ENCODE assay signal across 10 cellular contexts in genomic region chr11:19595840-19596751, GRCh38.
A peak's percentile ranks its signal among the peaks of the same experiment; 100 is the strongest.
DNase-seq lines count a peak whose midpoint lies in the region; ATAC-seq, FAIRE-seq and TF ChIP-seq lines count a peak whose summit lies in the region.
"Had no signal": no experiment of that assay in that cellular context is flagged by ENCODE, and none has a peak within 500 bp of the region (broad histone marks: within the 10 kb centered on the region; RNA-seq: fewer than 3 reads in every experiment).

No MANE protein-coding gene starts in this region.

- H3K36me3 Mint-ChIP-seq in MCF 10A (ENCODE audit: insufficient read depth, unreplicated experiment) = no peaks in the 10 kb centered on the region
- H3K36me3 Mint-ChIP-seq in stimulated activated memory B cell treated with anti-CD40 and anti-IgM and Interleukin-4, amounts not matched to agents 10 μg/mL and 1 μg/mL and 100 μg/mL, for 72 hours = no peaks in the 10 kb centered on the region
- H3K36me3 Mint-ChIP-seq: activated naive CD8-positive, alpha-beta T cell treated with anti-CD3 and anti-CD28 coated beads, Interleukin-2, amount 10 ng/mL, durations not matched to agents 7 days and 5 days had no signal

- peak overlapping the region; percentile 23 for H3K4me3 Mint-ChIP-seq in MCF 10A (ENCODE audit: unreplicated experiment)
- no peak overlapping the region for H3K4me3 Mint-ChIP-seq in stimulated activated memory B cell treated with anti-CD40 and anti-IgM and Interleukin-4, amounts not matched to agents 10 μg/mL and 1 μg/mL and 100 μg/mL, for 72 hours
- H3K4me3 Mint-ChIP-seq: activated naive CD8-positive, alpha-beta T cell treated with anti-CD3 and anti-CD28 coated beads, Interleukin-2, amount 10 ng/mL, durations not matched to agents 7 days and 5 days had no signal

- DNase-seq in H54 (ENCODE audit: insufficient read length, low spot score) = peak; percentile 72
- DNase-seq in MCF 10A (ENCODE audit: unreplicated experiment) = peak; percentile 94
- peak; percentile 60 for DNase-seq in islet precursor cell
- DNase-seq in MV-4-11 (lab: John Stamatoyannopoulos, UW) = no peak
- no peak for DNase-seq in HUDEP-2 (lab: John Stamatoyannopoulos, UW; ENCODE audit: unreplicated experiment in 76 of 76)
- DNase-seq: activated naive CD8-positive, alpha-beta T cell treated with anti-CD3 and anti-CD28 coated beads, Interleukin-2, amount 10 ng/mL, durations not matched to agents 7 days and 5 days; lower lobe of right lung had no signal

- CTCF ChIA-PET in MCF 10A (lab: Yijun Ruan, JAX) = interaction anchor here (0.7 to 2.9 kb wide), 7 partner anchors 29 to 516 kb away, joined by 3 to 12 read pairs (median 3); no protein-coding TSS in a partner anchor

- peak; percentile 14 for ATAC-seq in stimulated activated memory B cell treated with anti-CD40 and anti-IgM and Interleukin-4, amounts not matched to agents 10 μg/mL and 1 μg/mL and 100 μg/mL, for 72 hours
- ATAC-seq in HG02610 (IDR thresholded peaks at IDR 0.05; ENCODE audit: unreplicated experiment) (no peak), GM21390 (IDR thresholded peaks at IDR 0.05; ENCODE audit: unreplicated experiment) (no peak)

- intact Hi-C loops in MCF 10A (cut with micrococcal nuclease) = loop anchor here (1.0 to 10.0 kb wide), 3 partner anchors 32 to 146 kb away; partner anchors contain the start of gene NAV2

- POLR2A ChIA-PET in MCF 10A (lab: Yijun Ruan, JAX) = interaction anchor here (0.6 to 1.5 kb wide), 3 partner anchors 36 to 450 kb away, joined by 4 to 5 read pairs (median 4); no protein-coding TSS in a partner anchor

- no peak for FAIRE-seq in H54 (lab: Jason Lieb, UNC)

- peaks cover 39% of the 10 kb centered on the region for H3K4me1 Mint-ChIP-seq in MCF 10A (ENCODE audit: insufficient read depth, unreplicated experiment)
- H3K4me1 Mint-ChIP-seq in stimulated activated memory B cell treated with anti-CD40 and anti-IgM and Interleukin-4, amounts not matched to agents 10 μg/mL and 1 μg/mL and 100 μg/mL, for 72 hours = no peaks in the 10 kb centered on the region
- H3K4me1 Mint-ChIP-seq: activated naive CD8-positive, alpha-beta T cell treated with anti-CD3 and anti-CD28 coated beads, Interleukin-2, amount 10 ng/mL, durations not matched to agents 7 days and 5 days had no signal

- TF ChIP-seq POLR2A in H54 (IDR thresholded peaks at IDR 0.05; ENCODE audit: low read depth, low read length) = no peak

- H3K27ac Mint-ChIP-seq in MCF 10A (ENCODE audit: low read depth, unreplicated experiment) = peak overlapping the region; percentile 92
- no peak overlapping the region for H3K27ac Mint-ChIP-seq in stimulated activated memory B cell treated with anti-CD40 and anti-IgM and Interleukin-4, amounts not matched to agents 10 μg/mL and 1 μg/mL and 100 μg/mL, for 72 hours
- H3K27ac Mint-ChIP-seq: activated naive CD8-positive, alpha-beta T cell treated with anti-CD3 and anti-CD28 coated beads, Interleukin-2, amount 10 ng/mL, durations not matched to agents 7 days and 5 days had no signal

- H3K9me3 Mint-ChIP-seq in MCF 10A (ENCODE audit: unreplicated experiment) = no peaks in the 10 kb centered on the region
- no peaks in the 10 kb centered on the region for H3K9me3 Mint-ChIP-seq in stimulated activated memory B cell treated with anti-CD40 and anti-IgM and Interleukin-4, amounts not matched to agents 10 μg/mL and 1 μg/mL and 100 μg/mL, for 72 hours
- H3K9me3 Mint-ChIP-seq: activated naive CD8-positive, alpha-beta T cell treated with anti-CD3 and anti-CD28 coated beads, Interleukin-2, amount 10 ng/mL, durations not matched to agents 7 days and 5 days had no signal

- TSS peak; percentile 57 for BruUV-seq in MCF 10A (replicated peaks; lab: Mats Ljungman, UMichigan)

- TF ChIP-seq CTCF in MCF 10A (IDR thresholded peaks at IDR 0.05; ENCODE audit: unreplicated experiment) = no peak

- H3K27me3 Mint-ChIP-seq in MCF 10A (ENCODE audit: insufficient read depth, unreplicated experiment) = no peaks in the 10 kb centered on the region
- H3K27me3 Mint-ChIP-seq in stimulated activated memory B cell treated with anti-CD40 and anti-IgM and Interleukin-4, amounts not matched to agents 10 μg/mL and 1 μg/mL and 100 μg/mL, for 72 hours = no peaks in the 10 kb centered on the region
- H3K27me3 Mint-ChIP-seq: activated naive CD8-positive, alpha-beta T cell treated with anti-CD3 and anti-CD28 coated beads, Interleukin-2, amount 10 ng/mL, durations not matched to agents 7 days and 5 days had no signal

Comparison
In these comparisons a context has a peak if more than half of its experiments do, and no peak if none do; other contexts are left out.
1. DNase-seq: peak in H54 (single experiment), MCF 10A (single experiment) and islet precursor cell (single experiment); none in MV-4-11 (single experiment) and HUDEP-2 (0 of 76).